In genomic region chrX:38860106-38861013, GRCh38 we compare ENCODE assay signal across 17 cellular contexts. TPM values are rescaled to one million over a fixed set of nuclear protein-coding genes. Genes with fewer than 3 reads are reported as not detected.
DNase-seq lines count a peak whose midpoint lies in the region; ATAC-seq and TF ChIP-seq lines count a peak whose summit lies in the region.
"Had no signal": no experiment of that assay in that cellular context is flagged by ENCODE, and none has a peak within 500 bp of the region (broad histone marks: within the 10 kb centered on the region; RNA-seq: fewer than 3 reads in every experiment).

No MANE protein-coding gene starts in this region.

- peaks cover 4% of the 10 kb centered on the region for H3K4me1 Mint-ChIP-seq in activated CD4-positive, alpha-beta memory T cell treated with anti-CD3 and anti-CD28 coated beads for 36 hours (ENCODE audit: low read depth)
- H3K4me1 Mint-ChIP-seq in activated CD4-positive, alpha-beta memory T cell treated with anti-CD3 and anti-CD28 coated beads, Interleukin-2, amount 10 ng/mL, durations not matched to agents 7 days and 5 days: peaks cover 3% of the 10 kb centered on the region
- H3K4me1 Mint-ChIP-seq in activated naive CD8-positive, alpha-beta T cell (ENCODE audit: low read depth): peaks cover 7% of the 10 kb centered on the region
- no peaks in the 10 kb centered on the region for H3K4me1 Mint-ChIP-seq in glutamatergic neuron (ENCODE audit: low read depth, unreplicated experiment)

- CTCF ChIA-PET in activated CD4-positive, alpha-beta memory T cell treated with anti-CD3 and anti-CD28 coated beads for 36 hours (lab: Charles Lee): no interaction called here
- CTCF ChIA-PET in activated CD4-positive, alpha-beta memory T cell treated with anti-CD3 and anti-CD28 coated beads, Interleukin-2, amount 10 ng/mL, durations not matched to agents 7 days and 5 days (lab: Charles Lee): no interaction called here

- no peaks in the 10 kb centered on the region for H3K36me3 ChIP-seq in ascending aorta
- H3K36me3 ChIP-seq: right atrium auricular region had no signal

- H3K4me3 ChIP-seq in ascending aorta: no peak overlapping the region
- H3K4me3 ChIP-seq: coronary artery, right atrium auricular region had no signal

- no peaks in the 10 kb centered on the region for H3K36me3 Mint-ChIP-seq in activated CD4-positive, alpha-beta memory T cell treated with anti-CD3 and anti-CD28 coated beads for 36 hours
- no peaks in the 10 kb centered on the region for H3K36me3 Mint-ChIP-seq in activated CD4-positive, alpha-beta memory T cell treated with anti-CD3 and anti-CD28 coated beads, Interleukin-2, amount 10 ng/mL, durations not matched to agents 7 days and 5 days (ENCODE audit: low read depth)
- H3K36me3 Mint-ChIP-seq in activated naive CD8-positive, alpha-beta T cell: no peaks in the 10 kb centered on the region
- no peaks in the 10 kb centered on the region for H3K36me3 Mint-ChIP-seq in glutamatergic neuron (ENCODE audit: unreplicated experiment)

- H3K4me1 ChIP-seq in ascending aorta: no peaks in the 10 kb centered on the region
- H3K4me1 ChIP-seq: Caco-2, right atrium auricular region had no signal

- H3K27me3 Mint-ChIP-seq in activated CD4-positive, alpha-beta memory T cell treated with anti-CD3 and anti-CD28 coated beads for 36 hours: no peaks in the 10 kb centered on the region
- no peaks in the 10 kb centered on the region for H3K27me3 Mint-ChIP-seq in activated CD4-positive, alpha-beta memory T cell treated with anti-CD3 and anti-CD28 coated beads, Interleukin-2, amount 10 ng/mL, durations not matched to agents 7 days and 5 days
- no peaks in the 10 kb centered on the region for H3K27me3 Mint-ChIP-seq in activated naive CD8-positive, alpha-beta T cell
- peaks cover 2% of the 10 kb centered on the region for H3K27me3 Mint-ChIP-seq in glutamatergic neuron (ENCODE audit: unreplicated experiment)

- H3K9me3 ChIP-seq in ascending aorta: no peaks in the 10 kb centered on the region
- H3K9me3 ChIP-seq: Caco-2, right atrium auricular region, SK-N-SH had no signal

- POLR2A ChIA-PET in activated CD4-positive, alpha-beta memory T cell treated with anti-CD3 and anti-CD28 coated beads for 36 hours (lab: Charles Lee): no interaction called here
- POLR2A ChIA-PET in activated CD4-positive, alpha-beta memory T cell treated with anti-CD3 and anti-CD28 coated beads, Interleukin-2, amount 10 ng/mL, durations not matched to agents 7 days and 5 days (lab: Charles Lee): no interaction called here

- no peak overlapping the region for H3K27ac ChIP-seq in ascending aorta
- H3K27ac ChIP-seq: coronary artery, right atrium auricular region had no signal

- no peaks in the 10 kb centered on the region for H3K27me3 ChIP-seq in ascending aorta
- H3K27me3 ChIP-seq: right atrium auricular region had no signal

- no peak overlapping the region for H3K4me3 Mint-ChIP-seq in activated CD4-positive, alpha-beta memory T cell treated with anti-CD3 and anti-CD28 coated beads for 36 hours
- H3K4me3 Mint-ChIP-seq in activated CD4-positive, alpha-beta memory T cell treated with anti-CD3 and anti-CD28 coated beads, Interleukin-2, amount 10 ng/mL, durations not matched to agents 7 days and 5 days: no peak overlapping the region
- H3K4me3 Mint-ChIP-seq in activated naive CD8-positive, alpha-beta T cell: peak overlapping the region; percentile 36
- no peak overlapping the region for H3K4me3 Mint-ChIP-seq in glutamatergic neuron (ENCODE audit: unreplicated experiment)

- H3K27ac Mint-ChIP-seq in activated CD4-positive, alpha-beta memory T cell treated with anti-CD3 and anti-CD28 coated beads for 36 hours: no peak overlapping the region
- no peak overlapping the region for H3K27ac Mint-ChIP-seq in activated CD4-positive, alpha-beta memory T cell treated with anti-CD3 and anti-CD28 coated beads, Interleukin-2, amount 10 ng/mL, durations not matched to agents 7 days and 5 days
- H3K27ac Mint-ChIP-seq in activated naive CD8-positive, alpha-beta T cell: no peak overlapping the region
- H3K27ac Mint-ChIP-seq in glutamatergic neuron (ENCODE audit: unreplicated experiment): no peak overlapping the region

- no peaks in the 10 kb centered on the region for H3K9me3 Mint-ChIP-seq in activated CD4-positive, alpha-beta memory T cell treated with anti-CD3 and anti-CD28 coated beads for 36 hours
- H3K9me3 Mint-ChIP-seq in activated CD4-positive, alpha-beta memory T cell treated with anti-CD3 and anti-CD28 coated beads, Interleukin-2, amount 10 ng/mL, durations not matched to agents 7 days and 5 days: no peaks in the 10 kb centered on the region
- no peaks in the 10 kb centered on the region for H3K9me3 Mint-ChIP-seq in activated naive CD8-positive, alpha-beta T cell (ENCODE audit: low read depth)
- peaks cover 3% of the 10 kb centered on the region for H3K9me3 Mint-ChIP-seq in glutamatergic neuron (ENCODE audit: unreplicated experiment)

- peak; percentile 39 for DNase-seq in activated CD4-positive, alpha-beta memory T cell treated with anti-CD3 and anti-CD28 coated beads for 36 hours
- no peak for DNase-seq in activated CD4-positive, alpha-beta memory T cell treated with anti-CD3 and anti-CD28 coated beads, Interleukin-2, amount 10 ng/mL, durations not matched to agents 7 days and 5 days
- DNase-seq in stimulated activated CD8-positive, alpha-beta memory T cell treated with anti-CD3 and anti-CD28 coated beads, Interleukin-15, amount 100 ng/mL, for 48 hours (ENCODE audit: low read depth in 2 of 2): peak; percentile 9 to 11
- DNase-seq in LoVo (ENCODE audit: low spot score): no peak
- DNase-seq in glutamatergic neuron: no peak
- DNase-seq in ascending aorta (ENCODE audit: low spot score in 2 of 2): no peak
- DNase-seq: Caco-2, GDM1, head of caudate nucleus, Kasumi-1, NCI-H187, NCI-H446, SK-N-SH had no signal

- intact Hi-C loops in activated CD4-positive, alpha-beta memory T cell treated with anti-CD3 and anti-CD28 coated beads for 36 hours (cut with micrococcal nuclease): loop anchor here (2.0 to 5.0 kb wide), 2 partner anchors 48 to 58 kb away; partner anchors contain the start of gene MID1IP1
- intact Hi-C loops in ascending aorta (cut with DNase I): loop anchor here (5.0 kb wide), 1 partner anchor 67 kb away; no protein-coding TSS in a partner anchor

- peak; percentile 45 for ATAC-seq in HG02610 (IDR thresholded peaks at IDR 0.05; ENCODE audit: unreplicated experiment)

- TF ChIP-seq CTCF in glutamatergic neuron (IDR thresholded peaks at IDR 0.05; ENCODE audit: partially characterized antibody, unreplicated experiment): no peak
- no peak for TF ChIP-seq CTCF in ascending aorta (IDR thresholded peaks at IDR 0.05)

RNA-seq across cellular contexts. Expression of gene MID1IP1, which starts 59.1 kb away (rescaled TPM):
- 10 to 100 TPM; 78.7 to 84.8 TPM for total RNA-seq in activated CD4-positive, alpha-beta memory T cell treated with anti-CD3 and anti-CD28 coated beads for 36 hours
- total RNA-seq in activated CD4-positive, alpha-beta memory T cell treated with anti-CD3 and anti-CD28 coated beads, Interleukin-2, amount 10 ng/mL, durations not matched to agents 7 days and 5 days: 10 to 100 TPM; 75.7 to 76.4 TPM
- total RNA-seq in glutamatergic neuron (ENCODE audit: unreplicated experiment): 44.9 TPM
- total RNA-seq in ascending aorta: 76.1 TPM

Comparison
In these comparisons a context has a peak if more than half of its experiments do, and no peak if none do; other contexts are left out.
1. DNase-seq: peak in activated CD4-positive, alpha-beta memory T cell treated with anti-CD3 and anti-CD28 coated beads for 36 hours (single experiment) and stimulated activated CD8-positive, alpha-beta memory T cell treated with anti-CD3 and anti-CD28 coated beads, Interleukin-15, amount 100 ng/mL, for 48 hours (2 of 2); none in activated CD4-positive, alpha-beta memory T cell treated with anti-CD3 and anti-CD28 coated beads, Interleukin-2, amount 10 ng/mL, durations not matched to agents 7 days and 5 days (single experiment), LoVo (single experiment), glutamatergic neuron (single experiment) and ascending aorta (0 of 2).